ENCODE assay signal across 15 cellular contexts in genomic region chr5:53219174-53219573, GRCh38.
"Had no signal": no experiment of that assay in that cellular context is flagged by ENCODE, and none has a peak within 500 bp of the region (broad histone marks: within the 10 kb centered on the region; RNA-seq: fewer than 3 reads in every experiment).

No MANE protein-coding gene starts in this region.

- H3K27me3 ChIP-seq: foreskin keratinocyte had no signal

- DNase-seq: activated CD4-positive, alpha-beta T cell treated with anti-CD3 and anti-CD28 coated beads, Interleukin-2, amount 50 U/mL, for 4 hours; activated CD4-positive, CD25-positive, alpha-beta regulatory T cell treated with anti-CD3 and anti-CD28 coated beads, Interleukin-2, amount 50 U/mL, for 72 hours; activated naive CD4-positive, alpha-beta T cell treated with Interleukin-2 at 50 U/mL for 16 hours; activated T-cell treated with anti-CD3 and anti-CD28 coated beads for 4 hours; anterior cingulate cortex; cerebellar nuclear complex; effector memory CD4-positive, alpha-beta T cell; foreskin keratinocyte; immature natural killer cell; mesendoderm; posterior cingulate gyrus; retina; stimulated activated CD4-positive, alpha-beta T cell treated with anti-CD3 and anti-CD28 coated beads, Interleukin-12 subunit alpha, Interleukin-12 subunit beta, amount 100 ng/mL, for 4 hours; stimulated activated CD4-positive, alpha-beta T cell treated with anti-CD3 and anti-CD28 coated beads, Interleukin-2, amount 100 ng/mL, for 24 hours had no signal

- ATAC-seq: foreskin keratinocyte; natural killer cell treated with Interleukin-12 subunit alpha and Interleukin-12 subunit beta and Interleukin-15 and Interleukin-18, amount 100 ng/mL, for 72 hours had no signal

- H3K27ac ChIP-seq: foreskin keratinocyte had no signal
